9 cellular contexts compared by ENCODE assay signal in genomic region chr17:40093580-40094201, GRCh38. TPM values are rescaled to one million over a fixed set of nuclear protein-coding genes. Genes with fewer than 3 reads are reported as not detected.
DNase-seq lines count a peak whose midpoint lies in the region; ATAC-seq and TF ChIP-seq lines count a peak whose summit lies in the region.
"Had no signal": no experiment of that assay in that cellular context is flagged by ENCODE, and none has a peak within 500 bp of the region (broad histone marks: within the 10 kb centered on the region; RNA-seq: fewer than 3 reads in every experiment).

No MANE protein-coding gene starts in this region.

- no peak overlapping the region for H3K4me3 Mint-ChIP-seq in activated naive CD4-positive, alpha-beta T cell treated with anti-CD3 and anti-CD28 coated beads for 36 hours
- H3K4me3 Mint-ChIP-seq: H9 had no signal

- no peak for DNase-seq in activated naive CD4-positive, alpha-beta T cell treated with anti-CD3 and anti-CD28 coated beads for 36 hours
- DNase-seq in activated naive CD4-positive, alpha-beta T cell treated with Interleukin-2 at 50 U/mL for 16 hours, result no peak
- DNase-seq in kidney tubule cell (ENCODE audit: low spot score) (peak; percentile 52), upper lobe of left lung (no peak), NCI-H2171 treated with DMSO at 0.1 percent for 48 hours (lab: John Stamatoyannopoulos, UW) (no peak), D341Med (ENCODE audit: low spot score) (no peak)
- DNase-seq: activated CD4-positive, alpha-beta T cell treated with anti-CD3 and anti-CD28 coated beads, Interleukin-2, amount 50 U/mL, for 48 hours; H9; stimulated activated CD8-positive, alpha-beta memory T cell treated with anti-CD3 and anti-CD28 coated beads, Interleukin-4, amount 100 ng/mL, for 48 hours had no signal

- CTCF ChIA-PET in activated naive CD4-positive, alpha-beta T cell treated with anti-CD3 and anti-CD28 coated beads for 36 hours (lab: Charles Lee), result interaction anchor here (1.2 to 2.0 kb wide), 2 partner anchors 18 to 24 kb away, joined by 3 to 7 read pairs; no protein-coding TSS in a partner anchor

- TF ChIP-seq EP300 in upper lobe of left lung (IDR thresholded peaks at IDR 0.05), result no peak

- H3K36me3 Mint-ChIP-seq in activated naive CD4-positive, alpha-beta T cell treated with anti-CD3 and anti-CD28 coated beads for 36 hours (ENCODE audit: low read depth), result peaks cover 46% of the 10 kb centered on the region

- peaks cover 38 to 61% (median 55%) of the 10 kb centered on the region in 4 donors for H3K4me1 ChIP-seq in upper lobe of left lung

- H3K27me3 Mint-ChIP-seq in activated naive CD4-positive, alpha-beta T cell treated with anti-CD3 and anti-CD28 coated beads for 36 hours (ENCODE audit: low read depth), result no peaks in the 10 kb centered on the region

- peak overlapping the region; percentile 34 for H3K27ac Mint-ChIP-seq in activated naive CD4-positive, alpha-beta T cell treated with anti-CD3 and anti-CD28 coated beads for 36 hours

- peak overlapping the region; percentile 28 to 96 (median 89) for H3K27ac ChIP-seq in upper lobe of left lung

- no peaks in the 10 kb centered on the region for H3K27me3 ChIP-seq in upper lobe of left lung

- no peak for TF ChIP-seq CTCF in upper lobe of left lung (IDR thresholded peaks at IDR 0.05)

- intact Hi-C loops in activated naive CD4-positive, alpha-beta T cell treated with anti-CD3 and anti-CD28 coated beads for 36 hours (cut with micrococcal nuclease), result no loop called here

- H3K9me3 ChIP-seq in upper lobe of left lung, result no peaks in the 10 kb centered on the region

- no peaks in the 10 kb centered on the region for H3K9me3 Mint-ChIP-seq in activated naive CD4-positive, alpha-beta T cell treated with anti-CD3 and anti-CD28 coated beads for 36 hours

- peaks cover 44% of the 10 kb centered on the region for H3K4me1 Mint-ChIP-seq in activated naive CD4-positive, alpha-beta T cell treated with anti-CD3 and anti-CD28 coated beads for 36 hours (ENCODE audit: low read depth)

- TF ChIP-seq POLR2A in upper lobe of left lung (IDR thresholded peaks at IDR 0.05), result no peak

- H3K4me3 ChIP-seq in upper lobe of left lung, result no peak overlapping the region

- 79 to 82% methylated on average over 16 of the region's 16 CpGs for WGBS in upper lobe of left lung, 2 donors

- no peak for ATAC-seq in upper lobe of left lung (ENCODE audit: low FRiP score in 2 of 2)

- H3K36me3 ChIP-seq in upper lobe of left lung, result peaks cover 19 to 87% (median 64%) of the 10 kb centered on the region in 4 donors

RNA-seq across cellular contexts. Expression of gene NR1D1, which starts 6.7 kb away (rescaled TPM):
- 1 to 10 TPM; 9.0 to 9.1 TPM for total RNA-seq in activated naive CD4-positive, alpha-beta T cell treated with anti-CD3 and anti-CD28 coated beads for 36 hours
- total RNA-seq in upper lobe of left lung, result 10 to 100 TPM in 5 of 6 donors, 1 to 10 TPM in 1; 3.8 to 24.7 (median 15.8) TPM

RNA-seq across cellular contexts. Expression of gene MSL1, which starts 28.1 kb away (rescaled TPM):
- total RNA-seq in activated naive CD4-positive, alpha-beta T cell treated with anti-CD3 and anti-CD28 coated beads for 36 hours, result 10 to 100 TPM; 72.1 to 72.2 TPM
- 100 to 1,000 TPM in 3 of 6 donors, 10 to 100 TPM in 3; 57.6 to 240 (median 97.0) TPM for total RNA-seq in upper lobe of left lung

RNA-seq across cellular contexts. Expression of gene THRA, which starts 30.9 kb away (rescaled TPM):
- total RNA-seq in activated naive CD4-positive, alpha-beta T cell treated with anti-CD3 and anti-CD28 coated beads for 36 hours, result 10 to 100 TPM; 10.2 to 11.2 TPM
- total RNA-seq in upper lobe of left lung, result 10 to 100 TPM; 31.0 to 55.3 (median 49.9) TPM

RNA-seq across cellular contexts. Expression of gene MED24, which starts 39.5 kb away (rescaled TPM):
- 100 to 1,000 TPM; 107 TPM for total RNA-seq in activated naive CD4-positive, alpha-beta T cell treated with anti-CD3 and anti-CD28 coated beads for 36 hours
- total RNA-seq in upper lobe of left lung, result 100 to 1,000 TPM in 1 of 6 donors, 10 to 100 TPM in 5; 36.5 to 157 (median 71.0) TPM

RNA-seq across cellular contexts. Expression of gene CASC3, which starts 46.6 kb away (rescaled TPM):
- 100 to 1,000 TPM; 104 TPM for total RNA-seq in activated naive CD4-positive, alpha-beta T cell treated with anti-CD3 and anti-CD28 coated beads for 36 hours
- total RNA-seq in upper lobe of left lung, result 100 to 1,000 TPM in 2 of 6 donors, 10 to 100 TPM in 4; 52.2 to 141 (median 75.0) TPM
